In the genomic region with DNA sequence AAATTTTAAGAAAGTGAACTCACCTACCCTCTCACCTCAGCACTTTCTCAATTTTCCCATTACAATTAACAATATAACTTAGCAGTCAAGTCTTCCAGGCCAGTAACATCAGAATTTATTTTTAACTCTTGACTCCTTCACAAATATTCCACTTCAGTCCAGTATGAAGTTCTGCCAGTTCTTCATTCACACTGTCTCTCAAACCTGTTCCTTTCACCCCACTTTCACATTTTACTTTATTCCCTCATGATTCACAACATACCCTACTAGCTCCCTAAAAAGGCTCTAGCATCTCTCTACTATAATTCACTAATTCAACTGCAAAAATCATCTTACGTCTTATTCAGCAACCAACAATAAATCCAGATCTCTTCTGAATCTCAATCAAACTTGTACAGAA, we compare ENCODE assay signal across 1 cellular context.
TF ChIP-seq lines count a peak whose summit lies in the region.

No MANE protein-coding gene starts in this region.

TF ChIP-seq in GM23338, 12 proteins besides CTCF, POLR2A, EP300 and RAD21 (continued from another document):
- TF ChIP-seq, protein P1, sequence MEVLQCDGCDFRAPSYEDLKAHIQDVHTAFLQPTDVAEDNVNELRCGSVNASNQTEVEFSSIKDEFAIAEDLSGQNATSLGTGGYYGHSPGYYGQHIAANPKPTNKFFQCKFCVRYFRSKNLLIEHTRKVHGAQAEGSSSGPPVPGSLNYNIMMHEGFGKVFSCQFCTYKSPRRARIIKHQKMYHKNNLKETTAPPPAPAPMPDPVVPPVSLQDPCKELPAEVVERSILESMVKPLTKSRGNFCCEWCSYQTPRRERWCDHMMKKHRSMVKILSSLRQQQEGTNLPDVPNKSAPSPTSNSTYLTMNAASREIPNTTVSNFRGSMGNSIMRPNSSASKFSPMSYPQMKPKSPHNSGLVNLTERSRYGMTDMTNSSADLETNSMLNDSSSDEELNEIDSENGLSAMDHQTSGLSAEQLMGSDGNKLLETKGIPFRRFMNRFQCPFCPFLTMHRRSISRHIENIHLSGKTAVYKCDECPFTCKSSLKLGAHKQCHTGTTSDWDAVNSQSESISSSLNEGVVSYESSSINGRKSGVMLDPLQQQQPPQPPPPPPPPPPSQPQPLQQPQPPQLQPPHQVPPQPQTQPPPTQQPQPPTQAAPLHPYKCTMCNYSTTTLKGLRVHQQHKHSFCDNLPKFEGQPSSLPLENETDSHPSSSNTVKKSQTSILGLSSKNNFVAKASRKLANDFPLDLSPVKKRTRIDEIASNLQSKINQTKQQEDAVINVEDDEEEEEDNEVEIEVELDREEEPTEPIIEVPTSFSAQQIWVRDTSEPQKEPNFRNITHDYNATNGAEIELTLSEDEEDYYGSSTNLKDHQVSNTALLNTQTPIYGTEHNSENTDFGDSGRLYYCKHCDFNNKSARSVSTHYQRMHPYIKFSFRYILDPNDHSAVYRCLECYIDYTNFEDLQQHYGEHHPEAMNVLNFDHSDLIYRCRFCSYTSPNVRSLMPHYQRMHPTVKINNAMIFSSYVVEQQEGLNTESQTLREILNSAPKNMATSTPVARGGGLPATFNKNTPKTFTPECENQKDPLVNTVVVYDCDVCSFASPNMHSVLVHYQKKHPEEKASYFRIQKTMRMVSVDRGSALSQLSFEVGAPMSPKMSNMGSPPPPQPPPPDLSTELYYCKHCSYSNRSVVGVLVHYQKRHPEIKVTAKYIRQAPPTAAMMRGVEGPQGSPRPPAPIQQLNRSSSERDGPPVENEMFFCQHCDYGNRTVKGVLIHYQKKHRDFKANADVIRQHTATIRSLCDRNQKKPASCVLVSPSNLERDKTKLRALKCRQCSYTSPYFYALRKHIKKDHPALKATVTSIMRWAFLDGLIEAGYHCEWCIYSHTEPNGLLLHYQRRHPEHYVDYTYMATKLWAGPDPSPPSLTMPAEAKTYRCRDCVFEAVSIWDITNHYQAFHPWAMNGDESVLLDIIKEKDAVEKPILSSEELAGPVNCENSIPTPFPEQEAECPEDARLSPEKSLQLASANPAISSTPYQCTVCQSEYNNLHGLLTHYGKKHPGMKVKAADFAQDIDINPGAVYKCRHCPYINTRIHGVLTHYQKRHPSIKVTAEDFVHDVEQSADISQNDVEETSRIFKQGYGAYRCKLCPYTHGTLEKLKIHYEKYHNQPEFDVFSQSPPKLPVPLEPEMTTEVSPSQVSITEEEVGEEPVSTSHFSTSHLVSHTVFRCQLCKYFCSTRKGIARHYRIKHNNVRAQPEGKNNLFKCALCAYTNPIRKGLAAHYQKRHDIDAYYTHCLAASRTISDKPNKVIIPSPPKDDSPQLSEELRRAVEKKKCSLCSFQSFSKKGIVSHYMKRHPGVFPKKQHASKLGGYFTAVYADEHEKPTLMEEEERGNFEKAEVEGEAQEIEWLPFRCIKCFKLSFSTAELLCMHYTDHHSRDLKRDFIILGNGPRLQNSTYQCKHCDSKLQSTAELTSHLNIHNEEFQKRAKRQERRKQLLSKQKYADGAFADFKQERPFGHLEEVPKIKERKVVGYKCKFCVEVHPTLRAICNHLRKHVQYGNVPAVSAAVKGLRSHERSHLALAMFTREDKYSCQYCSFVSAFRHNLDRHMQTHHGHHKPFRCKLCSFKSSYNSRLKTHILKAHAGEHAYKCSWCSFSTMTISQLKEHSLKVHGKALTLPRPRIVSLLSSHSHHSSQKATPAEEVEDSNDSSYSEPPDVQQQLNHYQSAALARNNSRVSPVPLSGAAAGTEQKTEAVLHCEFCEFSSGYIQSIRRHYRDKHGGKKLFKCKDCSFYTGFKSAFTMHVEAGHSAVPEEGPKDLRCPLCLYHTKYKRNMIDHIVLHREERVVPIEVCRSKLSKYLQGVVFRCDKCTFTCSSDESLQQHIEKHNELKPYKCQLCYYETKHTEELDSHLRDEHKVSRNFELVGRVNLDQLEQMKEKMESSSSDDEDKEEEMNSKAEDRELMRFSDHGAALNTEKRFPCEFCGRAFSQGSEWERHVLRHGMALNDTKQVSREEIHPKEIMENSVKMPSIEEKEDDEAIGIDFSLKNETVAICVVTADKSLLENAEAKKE (CRISPR knock-in tag; IDR thresholded peaks at IDR 0.05): no peak
- no peak for TF ChIP-seq STAT1 (IDR thresholded peaks at IDR 0.05; ENCODE audit: unreplicated experiment)
- TF ChIP-seq, protein P2, sequence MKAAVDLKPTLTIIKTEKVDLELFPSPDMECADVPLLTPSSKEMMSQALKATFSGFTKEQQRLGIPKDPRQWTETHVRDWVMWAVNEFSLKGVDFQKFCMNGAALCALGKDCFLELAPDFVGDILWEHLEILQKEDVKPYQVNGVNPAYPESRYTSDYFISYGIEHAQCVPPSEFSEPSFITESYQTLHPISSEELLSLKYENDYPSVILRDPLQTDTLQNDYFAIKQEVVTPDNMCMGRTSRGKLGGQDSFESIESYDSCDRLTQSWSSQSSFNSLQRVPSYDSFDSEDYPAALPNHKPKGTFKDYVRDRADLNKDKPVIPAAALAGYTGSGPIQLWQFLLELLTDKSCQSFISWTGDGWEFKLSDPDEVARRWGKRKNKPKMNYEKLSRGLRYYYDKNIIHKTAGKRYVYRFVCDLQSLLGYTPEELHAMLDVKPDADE (IDR thresholded peaks at IDR 0.05): no peak
TF ChIP-seq in GM23338: peak in this region for 0.
